8 cellular contexts compared by ENCODE assay signal in genomic region chr15:85702321-85703230, GRCh38.
DNase-seq lines count a peak whose midpoint lies in the region; ATAC-seq, FAIRE-seq and TF ChIP-seq lines count a peak whose summit lies in the region.

No MANE protein-coding gene starts in this region.

- no peaks in the 10 kb centered on the region for H4K20me1 ChIP-seq in BLaER1
- H4K20me1 ChIP-seq in astrocyte (ENCODE audit: insufficient read depth, low read length), result peaks cover 10% of the 10 kb centered on the region

- H3K9me3 ChIP-seq in BLaER1 (no peaks in the 10 kb centered on the region), astrocyte (ENCODE audit: insufficient read depth, low read depth, low read length) (no peaks in the 10 kb centered on the region)
- H3K9me3 ChIP-seq in naive thymus-derived CD4-positive, alpha-beta T cell (ENCODE audit: control insufficient read depth in 2 of 3, low read length in 3 of 3), result no peaks in the 10 kb centered on the region

- no peak overlapping the region for H3K4me3 Mint-ChIP-seq in astrocyte (ENCODE audit: unreplicated experiment)
- peak overlapping the region; percentile 70 to 89 (median 82) for H3K4me3 Mint-ChIP-seq in naive thymus-derived CD4-positive, alpha-beta T cell

- H3K27me3 Mint-ChIP-seq in astrocyte (ENCODE audit: low read depth, unreplicated experiment), result no peaks in the 10 kb centered on the region
- H3K27me3 Mint-ChIP-seq in naive thymus-derived CD4-positive, alpha-beta T cell, result no peaks in the 10 kb centered on the region

- H3K79me2 ChIP-seq in astrocyte (ENCODE audit: insufficient read depth, low read length), result no peaks in the 10 kb centered on the region

- H3K4me1 ChIP-seq in BLaER1, result peaks cover 60% of the 10 kb centered on the region
- peaks cover 11% of the 10 kb centered on the region for H3K4me1 ChIP-seq in astrocyte (ENCODE audit: insufficient read depth, low read length)
- peaks cover 52 to 74% of the 10 kb centered on the region in 2 donors for H3K4me1 ChIP-seq in naive thymus-derived CD4-positive, alpha-beta T cell (ENCODE audit: control insufficient read depth in 2 of 2, insufficient read depth in 2 of 2, low read length in 2 of 2)

- CTCF ChIA-PET in naive thymus-derived CD4-positive, alpha-beta T cell (lab: Charles Lee), result no interaction called here

- in situ Hi-C loops in KBM-7 (cut with MboI; ENCODE audit: low pct_unique_long_range_greater_than_20kb, low sequenced_read_pairs), result no loop called here

- peak; percentile 45 for ATAC-seq in naive thymus-derived CD4-positive, alpha-beta T cell

- H3K4me1 Mint-ChIP-seq in astrocyte (ENCODE audit: low read depth, unreplicated experiment), result peaks cover 42% of the 10 kb centered on the region
- peaks cover 45 to 90% (median 80%) of the 10 kb centered on the region in 7 donors for H3K4me1 Mint-ChIP-seq in naive thymus-derived CD4-positive, alpha-beta T cell

- H3K27me3 ChIP-seq in BLaER1, result no peaks in the 10 kb centered on the region
- no peaks in the 10 kb centered on the region for H3K27me3 ChIP-seq in astrocyte (ENCODE audit: insufficient read depth, low read length)
- H3K27me3 ChIP-seq in naive thymus-derived CD4-positive, alpha-beta T cell (ENCODE audit: control insufficient read depth in 2 of 2, insufficient read depth in 2 of 2, low read length in 2 of 2), result no peaks in the 10 kb centered on the region

- no peaks in the 10 kb centered on the region for H3K9me3 Mint-ChIP-seq in astrocyte (ENCODE audit: unreplicated experiment)
- H3K9me3 Mint-ChIP-seq in naive thymus-derived CD4-positive, alpha-beta T cell, result no peaks in the 10 kb centered on the region

- POLR2A ChIA-PET in naive thymus-derived CD4-positive, alpha-beta T cell (lab: Charles Lee), result interaction anchor here (1.0 to 3.9 kb wide), 2 partner anchors 11 to 122 kb away, joined by 3 to 50 read pairs; no protein-coding TSS in a partner anchor

- no peak overlapping the region for H2AFZ ChIP-seq in astrocyte (ENCODE audit: low read depth, low read length)

- H3K9ac ChIP-seq in BLaER1 (no peak overlapping the region), astrocyte (ENCODE audit: low read length) (no peak overlapping the region)

- FAIRE-seq in astrocyte (lab: Jason Lieb, UNC) (no peak), D721Med (lab: Jason Lieb, UNC) (no peak)

- peak overlapping the region; percentile 79 for H3K27ac Mint-ChIP-seq in astrocyte (ENCODE audit: unreplicated experiment)
- H3K27ac Mint-ChIP-seq in naive thymus-derived CD4-positive, alpha-beta T cell, result peak overlapping the region; percentile 88 to 98 (median 94)

- no peak overlapping the region for H3K27ac ChIP-seq in BLaER1
- H3K27ac ChIP-seq in astrocyte (ENCODE audit: low read depth, low read length), result no peak overlapping the region
- H3K27ac ChIP-seq in naive thymus-derived CD4-positive, alpha-beta T cell (ENCODE audit: low read depth, low read length), result peak overlapping the region; percentile 78

- H3K36me3 Mint-ChIP-seq in astrocyte (ENCODE audit: low read depth, unreplicated experiment), result peaks cover 12% of the 10 kb centered on the region
- H3K36me3 Mint-ChIP-seq in naive thymus-derived CD4-positive, alpha-beta T cell, result peaks cover 4 to 26% (median 12%) of the 10 kb centered on the region in 5 donors

- intact Hi-C loops in naive thymus-derived CD4-positive, alpha-beta T cell (cut with micrococcal nuclease), result loop anchor here (1.0 to 10.0 kb wide), 5 partner anchors 12 to 968 kb away; partner anchors contain the start of gene AKAP13 (in 1 of the 2)

- no peak for TF ChIP-seq CTCF in astrocyte (IDR thresholded peaks at IDR 0.05; ENCODE audit: insufficient read depth, low read depth, low read length)
- TF ChIP-seq CTCF in D721Med (IDR thresholded peaks at IDR 0.05; ENCODE audit: insufficient read depth, missing control alignments), result no peak

- DNase-seq in KBM-7 (peak; percentile 60), astrocyte (ENCODE audit: low read depth) (peak; percentile 46), DMS 273 treated with DMSO at 0.1 percent for 48 hours (lab: John Stamatoyannopoulos, UW) (no peak), D721Med (ENCODE audit: insufficient read length, low spot score) (no peak), NCI-H1417 treated with DMSO at 0.1 percent for 48 hours (lab: John Stamatoyannopoulos, UW) (no peak), NCI-H128 (lab: John Stamatoyannopoulos, UW; ENCODE audit: unreplicated experiment) (no peak)
- peak in 4 of 9 donors; percentile 16 to 52 (median 28) for DNase-seq in naive thymus-derived CD4-positive, alpha-beta T cell

- H3K4me3 ChIP-seq in BLaER1 (no peak overlapping the region), astrocyte (ENCODE audit: insufficient read depth, low read depth, low read length) (no peak overlapping the region)
- peak overlapping the region; percentile 50 for H3K4me3 ChIP-seq in naive thymus-derived CD4-positive, alpha-beta T cell (ENCODE audit: low read length)

- peaks cover 17% of the 10 kb centered on the region for H3K36me3 ChIP-seq in BLaER1
- H3K36me3 ChIP-seq in astrocyte (ENCODE audit: insufficient read depth, low read length), result no peaks in the 10 kb centered on the region
- H3K36me3 ChIP-seq in naive thymus-derived CD4-positive, alpha-beta T cell (ENCODE audit: control insufficient read depth in 2 of 3, insufficient read depth in 3 of 3, low read length in 3 of 3), result no peaks in the 10 kb centered on the region

- H3K4me2 ChIP-seq in BLaER1 (peak overlapping the region; percentile 47), astrocyte (ENCODE audit: low read length) (peak overlapping the region; percentile 5)

Comparison
In these comparisons a context has a peak if more than half of its experiments do, and no peak if none do; other contexts are left out.
1. DNase-seq: peak in KBM-7 (single experiment) and astrocyte (single experiment); none in DMS 273 treated with DMSO at 0.1 percent for 48 hours (single experiment), D721Med (single experiment), NCI-H1417 treated with DMSO at 0.1 percent for 48 hours (single experiment) and NCI-H128 (single experiment).